ENCODE assay signal across 1 cellular context in genomic region chr5:134458676-134459403, GRCh38.
TF ChIP-seq lines count a peak whose summit lies in the region.

No MANE protein-coding gene starts in this region.

TF ChIP-seq in IMR-90, 13 proteins besides CTCF, POLR2A, EP300 and RAD21:
- TF ChIP-seq MXI1 (IDR thresholded peaks at IDR 0.05; ENCODE audit: borderline replicate concordance, low read depth, low read length) (no peak), BHLHE40 (IDR thresholded peaks at IDR 0.05; ENCODE audit: low read depth, low read length) (no peak), USF2 (IDR thresholded peaks at IDR 0.05; ENCODE audit: low read depth, low read length) (no peak), RFX5 (IDR thresholded peaks at IDR 0.05; ENCODE audit: low read depth, low read length) (no peak), RCOR1 (IDR thresholded peaks at IDR 0.05; ENCODE audit: insufficient replicate concordance, low read length) (no peak), CEBPB (IDR thresholded peaks at IDR 0.05; ENCODE audit: low read depth, low read length) (no peak), FOS (IDR thresholded peaks at IDR 0.05; ENCODE audit: low read depth, low read length) (no peak), MAFK (IDR thresholded peaks at IDR 0.05; ENCODE audit: low read depth, low read length) (no peak), CHD1 (IDR thresholded peaks at IDR 0.05; ENCODE audit: low read depth, low read length) (no peak)
- TF ChIP-seq, protein P1, sequence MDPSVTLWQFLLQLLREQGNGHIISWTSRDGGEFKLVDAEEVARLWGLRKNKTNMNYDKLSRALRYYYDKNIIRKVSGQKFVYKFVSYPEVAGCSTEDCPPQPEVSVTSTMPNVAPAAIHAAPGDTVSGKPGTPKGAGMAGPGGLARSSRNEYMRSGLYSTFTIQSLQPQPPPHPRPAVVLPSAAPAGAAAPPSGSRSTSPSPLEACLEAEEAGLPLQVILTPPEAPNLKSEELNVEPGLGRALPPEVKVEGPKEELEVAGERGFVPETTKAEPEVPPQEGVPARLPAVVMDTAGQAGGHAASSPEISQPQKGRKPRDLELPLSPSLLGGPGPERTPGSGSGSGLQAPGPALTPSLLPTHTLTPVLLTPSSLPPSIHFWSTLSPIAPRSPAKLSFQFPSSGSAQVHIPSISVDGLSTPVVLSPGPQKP (IDR thresholded peaks at IDR 0.05; ENCODE audit: borderline replicate concordance, low read depth, low read length) = no peak
